In the genomic region with DNA sequence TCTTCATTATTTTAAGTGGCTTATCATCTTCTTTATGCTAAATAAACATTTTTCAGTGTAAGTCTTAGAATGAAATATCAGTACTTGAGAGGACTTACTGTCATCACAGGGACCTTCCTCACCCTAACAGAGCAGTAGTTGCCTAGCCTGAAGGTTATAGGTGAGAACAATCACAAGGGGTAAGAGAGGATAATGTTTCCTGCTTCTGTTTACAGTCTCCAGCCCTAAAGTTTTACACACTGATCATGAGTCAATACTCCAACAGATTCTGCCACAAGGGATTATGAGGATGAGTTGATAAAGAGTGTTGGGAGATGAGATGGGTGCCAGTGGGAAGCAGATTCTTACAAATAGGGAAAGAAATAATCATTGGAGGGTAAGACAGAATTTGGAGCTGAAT, we compare ENCODE assay signal across 26 cellular contexts.
"Had no signal": no experiment of that assay in that cellular context is flagged by ENCODE, and none has a peak within 500 bp of the region (broad histone marks: within the 10 kb centered on the region; RNA-seq: fewer than 3 reads in every experiment).

No MANE protein-coding gene starts in this region.

- H3K9me3 ChIP-seq: right lobe of liver, suprapubic skin, upper lobe of right lung, uterus had no signal

- H2AFZ ChIP-seq: parathyroid adenoma had no signal

- FAIRE-seq: keratinocyte, small intestine had no signal

- H3K4me3 ChIP-seq: dorsolateral prefrontal cortex, gastroesophageal sphincter, heart right ventricle, lung, right lobe of liver, suprapubic skin, transverse colon, upper lobe of right lung, uterus had no signal

- H3K4me1 ChIP-seq: foreskin keratinocyte, gastroesophageal sphincter, heart right ventricle, parathyroid adenoma, right lobe of liver, suprapubic skin, upper lobe of right lung, uterus had no signal

- ATAC-seq: esophagus mucosa; foreskin keratinocyte; gastroesophageal sphincter; heart right ventricle; left lobe of liver; natural killer cell treated with Interleukin-12 subunit alpha and Interleukin-12 subunit beta and Interleukin-15 and Interleukin-18, amount 100 ng/mL, for 72 hours; right lobe of liver; stimulated activated naive CD8-positive, alpha-beta T cell treated with anti-CD3 and anti-CD28 coated beads, Interleukin-15, amount 100 ng/mL, for 72 hours; upper lobe of right lung had no signal

- H3K79me2 ChIP-seq: parathyroid adenoma had no signal

- H3K27me3 ChIP-seq: foreskin keratinocyte, gastroesophageal sphincter, neutrophil, right lobe of liver, suprapubic skin, transverse colon, upper lobe of right lung, uterus had no signal

- H3K27ac ChIP-seq: dorsolateral prefrontal cortex, epithelial cell of prostate, foreskin keratinocyte, gastroesophageal sphincter, heart right ventricle, neutrophil, parathyroid adenoma, right lobe of liver, suprapubic skin, upper lobe of right lung, uterus had no signal

- DNase-seq: dorsolateral prefrontal cortex; effector CD4-positive, alpha-beta T cell; foreskin keratinocyte; heart right ventricle; hypothalamus; naive B cell; right lobe of liver; small intestine; stimulated activated CD4-positive, alpha-beta T cell treated with anti-CD3 and anti-CD28 coated beads, Interleukin-15, amount 100 ng/mL, for 24 hours; stimulated activated CD4-positive, alpha-beta T cell treated with anti-CD3 and anti-CD28 coated beads, Interleukin-4, amount 100 ng/mL, for 1 hour; stimulated activated CD8-positive, alpha-beta memory T cell treated with anti-CD3 and anti-CD28 coated beads, Interleukin-4, amount 100 ng/mL, for 48 hours; stimulated activated naive CD4-positive, alpha-beta T cell; stimulated activated naive CD8-positive, alpha-beta T cell treated with anti-CD3 and anti-CD28 coated beads, Interleukin-15, amount 100 ng/mL, for 72 hours; transverse colon; upper lobe of right lung; uterus had no signal

- H3K36me3 ChIP-seq: gastroesophageal sphincter, heart right ventricle, neutrophil, right lobe of liver, suprapubic skin, transverse colon, upper lobe of right lung, uterus had no signal
